Comparison of ENCODE assay signal across 9 cellular contexts in the genomic region with DNA sequence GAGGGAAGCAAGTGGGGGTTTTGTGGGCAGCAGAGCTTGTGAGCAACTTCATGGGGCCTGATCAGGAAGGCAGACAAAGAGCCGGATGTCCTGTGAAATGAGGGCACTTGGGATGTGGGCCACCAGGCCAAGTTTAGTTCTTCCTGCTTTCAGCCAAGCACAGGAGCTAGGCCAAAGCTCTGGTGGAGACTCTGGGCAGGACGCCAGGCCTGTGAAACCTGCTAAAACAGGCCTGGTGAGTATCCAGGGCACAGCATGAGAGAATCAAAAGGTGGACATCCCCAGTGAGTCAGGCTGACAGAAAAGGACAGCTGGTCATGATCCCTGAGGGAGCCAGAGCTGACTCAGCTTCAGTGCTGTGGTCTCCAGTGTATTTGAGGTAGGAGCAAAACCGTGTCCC.
DNase-seq lines count a peak whose midpoint lies in the region; ATAC-seq and TF ChIP-seq lines count a peak whose summit lies in the region.
"Had no signal": no experiment of that assay in that cellular context is flagged by ENCODE, and none has a peak within 500 bp of the region (broad histone marks: within the 10 kb centered on the region; RNA-seq: fewer than 3 reads in every experiment).

No MANE protein-coding gene starts in this region.

- H3K4me1 Mint-ChIP-seq in T-helper 2 cell treated with Interferon-gamma antibody and Interleukin-4, amounts not matched to agents 5 μg/mL and 100 μg/mL, for 36 hours (ENCODE audit: low read depth): no peaks in the 10 kb centered on the region

- peak; percentile 62 for ATAC-seq in GM21529 (IDR thresholded peaks at IDR 0.05; ENCODE audit: unreplicated experiment)
- ATAC-seq in Right ventricle myocardium inferior: peak; percentile 96
- ATAC-seq in GM19463 (IDR thresholded peaks at IDR 0.05; ENCODE audit: unreplicated experiment): no peak
- ATAC-seq in HG03139 (IDR thresholded peaks at IDR 0.05; ENCODE audit: unreplicated experiment): no peak

- no peak overlapping the region for H3K4me3 Mint-ChIP-seq in T-helper 2 cell treated with Interferon-gamma antibody and Interleukin-4, amounts not matched to agents 5 μg/mL and 100 μg/mL, for 36 hours
- H3K4me3 Mint-ChIP-seq: dendritic cell treated with granulocyte-macrophage colony-stimulating factor and Interleukin-4, amounts not matched to agents 40 ng/mL and 50 ng/mL, for 4 days had no signal

- no peak overlapping the region for H3K4me3 ChIP-seq in retinal pigment epithelial cell (ENCODE audit: low read length)

- intact Hi-C loops in Right ventricle myocardium inferior (cut with DNase I): loop anchor here (10.0 kb wide), 1 partner anchor 46 kb away; no protein-coding TSS in a partner anchor

- no peaks in the 10 kb centered on the region for H3K27me3 Mint-ChIP-seq in T-helper 2 cell treated with Interferon-gamma antibody and Interleukin-4, amounts not matched to agents 5 μg/mL and 100 μg/mL, for 36 hours (ENCODE audit: low read depth)
- H3K27me3 Mint-ChIP-seq: dendritic cell treated with granulocyte-macrophage colony-stimulating factor and Interleukin-4, amounts not matched to agents 40 ng/mL and 50 ng/mL, for 4 days had no signal

- H3K9me3 Mint-ChIP-seq in T-helper 2 cell treated with Interferon-gamma antibody and Interleukin-4, amounts not matched to agents 5 μg/mL and 100 μg/mL, for 36 hours: no peaks in the 10 kb centered on the region

- H3K36me3 Mint-ChIP-seq in T-helper 2 cell treated with Interferon-gamma antibody and Interleukin-4, amounts not matched to agents 5 μg/mL and 100 μg/mL, for 36 hours (ENCODE audit: low read depth): no peaks in the 10 kb centered on the region

- no peak for TF ChIP-seq CTCF in retinal pigment epithelial cell (conservative IDR thresholded peaks at IDR 0.05; ENCODE audit: low read depth, low read length)

- H3K27ac Mint-ChIP-seq in T-helper 2 cell treated with Interferon-gamma antibody and Interleukin-4, amounts not matched to agents 5 μg/mL and 100 μg/mL, for 36 hours: no peak overlapping the region
- H3K27ac Mint-ChIP-seq: dendritic cell treated with granulocyte-macrophage colony-stimulating factor and Interleukin-4, amounts not matched to agents 40 ng/mL and 50 ng/mL, for 4 days had no signal

- DNase-seq in UCSD-AML1 (lab: John Stamatoyannopoulos, UW; ENCODE audit: unreplicated experiment) (peak; percentile 75), Right ventricle myocardium inferior (ENCODE audit: missing footprints) (peak; percentile 85), retinal pigment epithelial cell (ENCODE audit: low read depth) (peak; percentile 16), NCI-H1417 (lab: John Stamatoyannopoulos, UW) (no peak)
- DNase-seq in T-helper 2 cell treated with Interferon-gamma antibody and Interleukin-4, amounts not matched to agents 5 μg/mL and 100 μg/mL, for 36 hours (ENCODE audit: low spot score): no peak

Comparison
In these comparisons a context has a peak if more than half of its experiments do, and no peak if none do; other contexts are left out.
1. ATAC-seq: peak in GM21529 (single experiment) and Right ventricle myocardium inferior (single experiment); none in GM19463 (single experiment) and HG03139 (single experiment).
2. DNase-seq: peak in UCSD-AML1 (single experiment), Right ventricle myocardium inferior (single experiment) and retinal pigment epithelial cell (single experiment); none in NCI-H1417 (0 of 3) and T-helper 2 cell treated with Interferon-gamma antibody and Interleukin-4, amounts not matched to agents 5 μg/mL and 100 μg/mL, for 36 hours (single experiment).